Comparison of ENCODE assay signal across 27 cellular contexts in genomic region chr1:192657760-192658159, GRCh38. TPM values are rescaled to one million over a fixed set of nuclear protein-coding genes. Genes with fewer than 3 reads are reported as not detected.
"Had no signal": no experiment of that assay in that cellular context is flagged by ENCODE, and none has a peak within 500 bp of the region (broad histone marks: within the 10 kb centered on the region; RNA-seq: fewer than 3 reads in every experiment).

No MANE protein-coding gene starts in this region.

- ATAC-seq: esophagus mucosa; gastrocnemius medialis; heart right ventricle; naive thymus-derived CD4-positive, alpha-beta T cell; psoas muscle; sciatic nerve; stimulated activated naive B cell treated with anti-CD40 and anti-IgM and Interleukin-4, amounts not matched to agents 10 μg/mL and 1 μg/mL and 100 μg/mL, for 72 hours; stimulated activated naive CD8-positive, alpha-beta T cell treated with anti-CD3 and anti-CD28 coated beads, Interleukin-15, amount 100 ng/mL, for 72 hours had no signal

- H3K27ac ChIP-seq: coronary artery, gastrocnemius medialis, heart right ventricle, neutrophil, psoas muscle, spleen, thoracic aorta, transverse colon had no signal

- DNase-seq: effector CD8-positive, alpha-beta T cell; gastrocnemius medialis; heart right ventricle; hypothalamus; kidney glomerular epithelial cell; mammary epithelial cell; naive thymus-derived CD4-positive, alpha-beta T cell; nephron progenitor cell; psoas muscle; retina; spleen; stimulated activated CD4-positive, alpha-beta T cell treated with anti-CD3 and anti-CD28 coated beads, Interleukin-15, amount 100 ng/mL, for 24 hours; stimulated activated CD4-positive, alpha-beta T cell treated with anti-CD3 and anti-CD28 coated beads, Interleukin-1b, Interleukin-23, amount 100 ng/mL, for 48 hours; stimulated activated CD4-positive, alpha-beta T cell treated with anti-CD3 and anti-CD28 coated beads, Interleukin-4, amount 100 ng/mL, for 24 hours; stimulated activated naive B cell treated with anti-CD40 and anti-IgM and Interleukin-4, amounts not matched to agents 10 μg/mL and 1 μg/mL and 100 μg/mL, for 72 hours; stimulated activated naive CD8-positive, alpha-beta T cell treated with anti-CD3 and anti-CD28 coated beads, Interleukin-15, amount 100 ng/mL, for 72 hours; transverse colon had no signal

- H3K36me3 ChIP-seq: gastrocnemius medialis, heart right ventricle, neutrophil, spleen, thoracic aorta, transverse colon had no signal

- H3K27me3 ChIP-seq: gastrocnemius medialis, heart right ventricle, neutrophil, transverse colon had no signal

- H3K9me3 ChIP-seq: gastrocnemius medialis, heart right ventricle, neutrophil, psoas muscle, spleen, thoracic aorta, transverse colon had no signal

- H3K4me1 ChIP-seq: heart right ventricle, psoas muscle, spleen, transverse colon had no signal

- FAIRE-seq: islet of Langerhans had no signal

- H3K4me3 ChIP-seq: coronary artery, gastrocnemius medialis, heart right ventricle, psoas muscle, spleen, thoracic aorta, transverse colon had no signal

RNA-seq across cellular contexts. Expression of gene RGS13, which starts 21.8 kb away (rescaled TPM):
- total RNA-seq: dermis microvascular lymphatic vessel endothelial cell, esophagus mucosa, fibroblast of lung, fibroblast of villous mesenchyme, gastrocnemius medialis, mammary epithelial cell, osteoblast had no signal
- polyA plus RNA-seq: fibroblast of lung; mammary epithelial cell; naive thymus-derived CD4-positive, alpha-beta T cell had no signal
